1 cellular context compared by ENCODE assay signal in genomic region chr11:61794579-61794978, GRCh38.
TF ChIP-seq lines count a peak whose summit lies in the region.

No MANE protein-coding gene starts in this region.

TF ChIP-seq in GM12878, 131 proteins besides CTCF, POLR2A, EP300 and RAD21:
- no peak for TF ChIP-seq TBL1XR1 (IDR thresholded peaks at IDR 0.05; ENCODE audit: low read depth, low read length)
- TF ChIP-seq ZBTB11 (CRISPR knock-in tag; IDR thresholded peaks at IDR 0.05), result no peak
- TF ChIP-seq HDGF (IDR thresholded peaks at IDR 0.05), result no peak
- no peak for TF ChIP-seq ATF7 (IDR thresholded peaks at IDR 0.05; ENCODE audit: low read depth)
- TF ChIP-seq CHD2 (IDR thresholded peaks at IDR 0.05; ENCODE audit: borderline replicate concordance, low read depth, low read length), result no peak
- TF ChIP-seq HSF1 (IDR thresholded peaks at IDR 0.05; ENCODE audit: low read depth, low read length), result no peak
- TF ChIP-seq RELA (IDR thresholded peaks at IDR 0.05; ENCODE audit: borderline replicate concordance, partially characterized antibody), result no peak
- TF ChIP-seq EZH2 (IDR thresholded peaks at IDR 0.05; ENCODE audit: borderline replicate concordance, control insufficient read depth, low read depth, low read length), result no peak
- TF ChIP-seq SMARCA5 (IDR thresholded peaks at IDR 0.05), result no peak
- TF ChIP-seq ETV6 (conservative IDR thresholded peaks at IDR 0.05 in 1 of 2, IDR thresholded peaks at IDR 0.05 in 1 of 2; ENCODE audit: borderline replicate concordance in 1 of 2, low read depth in 1 of 2), result no peak
- TF ChIP-seq HDAC2 (IDR thresholded peaks at IDR 0.05), result no peak
- no peak for TF ChIP-seq RCOR1 (conservative IDR thresholded peaks at IDR 0.05; ENCODE audit: low read depth, low read length)
- TF ChIP-seq, protein P1, sequence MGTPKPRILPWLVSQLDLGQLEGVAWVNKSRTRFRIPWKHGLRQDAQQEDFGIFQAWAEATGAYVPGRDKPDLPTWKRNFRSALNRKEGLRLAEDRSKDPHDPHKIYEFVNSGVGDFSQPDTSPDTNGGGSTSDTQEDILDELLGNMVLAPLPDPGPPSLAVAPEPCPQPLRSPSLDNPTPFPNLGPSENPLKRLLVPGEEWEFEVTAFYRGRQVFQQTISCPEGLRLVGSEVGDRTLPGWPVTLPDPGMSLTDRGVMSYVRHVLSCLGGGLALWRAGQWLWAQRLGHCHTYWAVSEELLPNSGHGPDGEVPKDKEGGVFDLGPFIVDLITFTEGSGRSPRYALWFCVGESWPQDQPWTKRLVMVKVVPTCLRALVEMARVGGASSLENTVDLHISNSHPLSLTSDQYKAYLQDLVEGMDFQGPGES (IDR thresholded peaks at IDR 0.05), result no peak
